Comparison of ENCODE assay signal across 1 cellular context in the genomic region with DNA sequence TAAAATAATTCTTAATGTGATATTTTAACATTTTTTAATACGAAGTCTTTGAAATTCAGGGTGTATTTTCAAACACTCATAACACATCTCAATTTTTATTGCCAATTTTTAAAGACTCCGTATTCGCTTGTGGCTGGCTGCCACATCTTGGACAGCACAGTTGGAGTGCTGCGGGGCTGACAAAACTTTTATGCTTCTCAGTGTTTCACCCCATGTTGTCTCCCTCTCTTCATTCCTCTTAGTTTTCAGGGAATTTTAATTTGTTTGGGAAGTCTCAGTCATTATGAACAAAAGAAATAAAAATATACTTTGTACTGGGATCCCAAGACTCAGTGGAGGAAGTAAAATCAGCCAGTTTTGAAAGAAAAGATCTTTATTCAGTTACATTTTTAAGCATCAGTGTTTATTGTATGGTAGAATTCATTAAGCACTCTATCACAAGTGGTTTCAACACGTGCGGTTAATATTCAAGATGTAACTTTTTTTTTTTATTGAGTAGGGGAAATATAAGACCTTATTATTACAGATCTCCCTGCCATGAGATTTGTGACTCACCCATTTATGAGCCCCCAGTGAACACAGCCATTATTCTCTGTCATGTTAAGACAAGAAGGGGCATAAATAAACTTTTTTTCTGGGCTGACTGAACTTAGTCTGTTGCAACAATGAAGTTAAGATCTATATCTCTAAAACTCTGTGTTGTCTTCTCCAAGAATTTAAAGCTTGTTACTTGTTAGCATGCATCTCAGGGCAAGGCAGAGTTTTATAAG.
TF ChIP-seq lines count a peak whose summit lies in the region.

No MANE protein-coding gene starts in this region.

TF ChIP-seq in HEK293, 187 proteins besides CTCF, POLR2A, EP300 and RAD21 (continued from another document):
- TF ChIP-seq KLF7 (tag by site-specific recombination; IDR thresholded peaks at IDR 0.05; ENCODE audit: borderline replicate concordance) (no peak), ZEB2 (tag by site-specific recombination; IDR thresholded peaks at IDR 0.05) (peak; percentile 94), ZSCAN23 (tag by site-specific recombination; IDR thresholded peaks at IDR 0.05) (no peak), ZNF311 (tag by site-specific recombination; IDR thresholded peaks at IDR 0.05; ENCODE audit: borderline replicate concordance) (no peak), BCL11B (tag by site-specific recombination; IDR thresholded peaks at IDR 0.05; ENCODE audit: low read depth) (peak; percentile 70), ZNF555 (tag by site-specific recombination; conservative IDR thresholded peaks at IDR 0.05) (no peak), AEBP2 (tag by site-specific recombination; IDR thresholded peaks at IDR 0.05; ENCODE audit: borderline replicate concordance) (no peak), ZNF660 (tag by site-specific recombination; IDR thresholded peaks at IDR 0.05) (0 out of 2 replicates have a peak, but pooled peaks have one; percentile 13), TSHZ1 (tag by site-specific recombination; IDR thresholded peaks at IDR 0.05; ENCODE audit: borderline replicate concordance) (peak; percentile 59), ZNF639 (tag by site-specific recombination; IDR thresholded peaks at IDR 0.05) (0 out of 2 replicates have a peak, but pooled peaks have one; percentile 54), ZNF148 (tag by site-specific recombination; IDR thresholded peaks at IDR 0.05; ENCODE audit: borderline replicate concordance) (no peak), ZNF768 (tag by site-specific recombination; IDR thresholded peaks at IDR 0.05) (no peak), ZNF707 (tag by site-specific recombination; IDR thresholded peaks at IDR 0.05) (no peak), ZNF626 (tag by site-specific recombination; IDR thresholded peaks at IDR 0.05) (no peak), SALL2 (tag by site-specific recombination; IDR thresholded peaks at IDR 0.05; ENCODE audit: borderline replicate concordance) (no peak), ZNF184 (tag by site-specific recombination; IDR thresholded peaks at IDR 0.05) (no peak), ZNF791 (tag by site-specific recombination; IDR thresholded peaks at IDR 0.05) (no peak), ZNF843 (tag by site-specific recombination; IDR thresholded peaks at IDR 0.05) (peak; percentile 86), KLF16 (tag by site-specific recombination; IDR thresholded peaks at IDR 0.05) (no peak), WT1 (tag by site-specific recombination; IDR thresholded peaks at IDR 0.05) (peak; percentile 66), ZNF423 (tag by site-specific recombination; IDR thresholded peaks at IDR 0.05) (no peak), ZNF416 (tag by site-specific recombination; IDR thresholded peaks at IDR 0.05) (no peak), KLF10 (tag by site-specific recombination; IDR thresholded peaks at IDR 0.05) (peak; percentile 63; the same call in 1 of the 2 replicates), ZNF76 (tag by site-specific recombination; IDR thresholded peaks at IDR 0.05; ENCODE audit: borderline replicate concordance, low read depth) (no peak), ZFP69B (tag by site-specific recombination; IDR thresholded peaks at IDR 0.05) (0 out of 2 replicates have a peak, but pooled peaks have one; percentile 18)
- TF ChIP-seq, protein P1, sequence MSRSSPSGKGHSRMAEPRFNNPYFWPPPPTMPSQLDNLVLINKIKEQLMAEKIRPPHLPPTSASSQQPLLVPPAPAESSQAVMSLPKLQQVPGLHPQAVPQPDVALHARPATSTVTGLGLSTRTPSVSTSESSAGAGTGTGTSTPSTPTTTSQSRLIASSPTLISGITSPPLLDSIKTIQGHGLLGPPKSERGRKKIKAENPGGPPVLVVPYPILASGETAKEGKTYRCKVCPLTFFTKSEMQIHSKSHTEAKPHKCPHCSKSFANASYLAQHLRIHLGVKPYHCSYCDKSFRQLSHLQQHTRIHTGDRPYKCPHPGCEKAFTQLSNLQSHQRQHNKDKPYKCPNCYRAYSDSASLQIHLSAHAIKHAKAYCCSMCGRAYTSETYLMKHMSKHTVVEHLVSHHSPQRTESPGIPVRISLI (tag by site-specific recombination; IDR thresholded peaks at IDR 0.05) = peak; percentile 85
- TF ChIP-seq, protein P2, sequence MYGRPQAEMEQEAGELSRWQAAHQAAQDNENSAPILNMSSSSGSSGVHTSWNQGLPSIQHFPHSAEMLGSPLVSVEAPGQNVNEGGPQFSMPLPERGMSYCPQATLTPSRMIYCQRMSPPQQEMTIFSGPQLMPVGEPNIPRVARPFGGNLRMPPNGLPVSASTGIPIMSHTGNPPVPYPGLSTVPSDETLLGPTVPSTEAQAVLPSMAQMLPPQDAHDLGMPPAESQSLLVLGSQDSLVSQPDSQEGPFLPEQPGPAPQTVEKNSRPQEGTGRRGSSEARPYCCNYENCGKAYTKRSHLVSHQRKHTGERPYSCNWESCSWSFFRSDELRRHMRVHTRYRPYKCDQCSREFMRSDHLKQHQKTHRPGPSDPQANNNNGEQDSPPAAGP (tag by site-specific recombination; IDR thresholded peaks at IDR 0.05) = no peak
